Comparison of ENCODE assay signal across 34 cellular contexts in the genomic region with DNA sequence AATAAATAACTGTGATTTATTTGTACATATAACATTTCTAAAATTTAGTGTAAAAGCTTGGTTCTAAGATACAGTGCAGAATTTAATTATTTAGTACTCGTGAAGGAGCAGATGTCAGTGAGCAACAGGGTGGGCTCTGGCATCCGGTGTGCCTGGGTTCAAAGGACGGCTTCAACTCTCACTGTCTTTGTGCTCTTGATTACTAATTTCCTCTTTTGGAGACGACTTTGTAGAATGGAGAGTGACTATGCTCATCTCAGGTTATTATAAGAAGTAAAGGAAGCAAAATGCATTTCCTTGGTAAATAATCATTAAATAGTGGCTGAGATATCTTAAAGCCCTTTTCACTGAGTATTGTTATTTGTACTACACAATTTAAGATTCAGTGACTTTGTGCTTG.
"Had no signal": no experiment of that assay in that cellular context is flagged by ENCODE, and none has a peak within 500 bp of the region (broad histone marks: within the 10 kb centered on the region; RNA-seq: fewer than 3 reads in every experiment).

No MANE protein-coding gene starts in this region.

- H3K27ac ChIP-seq: adrenal gland, body of pancreas, esophagus muscularis mucosa, foreskin keratinocyte, gastrocnemius medialis, heart right ventricle, hepatocyte, WERI-Rb-1 had no signal

- H3K79me2 ChIP-seq: hepatocyte had no signal

- H3K4me1 ChIP-seq: adrenal gland, body of pancreas, esophagus muscularis mucosa, foreskin keratinocyte, gastrocnemius medialis, heart right ventricle had no signal

- H3K27me3 Mint-ChIP-seq: activated CD4-positive, alpha-beta memory T cell treated with anti-CD3 and anti-CD28 coated beads for 36 hours; activated CD4-positive, alpha-beta T cell treated with anti-CD3 and anti-CD28 coated beads for 36 hours; activated CD4-positive, alpha-beta T cell treated with anti-CD3 and anti-CD28 coated beads, Interleukin-2, amount 10 ng/mL, durations not matched to agents 24 days and 14 days; activated CD8-positive, alpha-beta memory T cell treated with anti-CD3 and anti-CD28 coated beads, Interleukin-2, amount 10 ng/mL, durations not matched to agents 7 days and 5 days; activated naive CD4-positive, alpha-beta T cell treated with anti-CD3 and anti-CD28 coated beads, Interleukin-2, amount 50 U/mL, for 24 hours; activated naive CD8-positive, alpha-beta T cell treated with anti-CD3 and anti-CD28 coated beads for 36 hours; activated naive CD8-positive, alpha-beta T cell treated with anti-CD3 and anti-CD28 coated beads, Interleukin-2, amount 50 U/mL, for 24 hours; effector memory CD8-positive, alpha-beta T cell had no signal

- DNase-seq: activated CD4-positive, alpha-beta memory T cell treated with anti-CD3 and anti-CD28 coated beads for 36 hours; activated CD4-positive, alpha-beta T cell treated with anti-CD3 and anti-CD28 coated beads for 36 hours; activated CD4-positive, alpha-beta T cell treated with anti-CD3 and anti-CD28 coated beads, Interleukin-2, amount 10 ng/mL, durations not matched to agents 24 days and 14 days; activated CD4-positive, CD25-positive, alpha-beta regulatory T cell; activated CD4-positive, CD25-positive, alpha-beta regulatory T cell treated with anti-CD3 and anti-CD28 coated beads, Interleukin-2, amount 50 U/mL, for 72 hours; activated CD8-positive, alpha-beta memory T cell treated with anti-CD3 and anti-CD28 coated beads, Interleukin-2, amount 10 ng/mL, durations not matched to agents 7 days and 5 days; activated CD8-positive, alpha-beta memory T cell treated with anti-CD3 and anti-CD28 coated beads, Interleukin-2, amount 50 U/mL, for 4 hours; activated CD8-positive, alpha-beta T cell treated with anti-CD3 and anti-CD28 coated beads, Interleukin-2, amount 10 ng/mL, durations not matched to agents 7 days and 5 days; activated effector memory CD4-positive, alpha-beta T cell treated with anti-CD3 and anti-CD28 coated beads, Interleukin-2, amount 50 U/mL, for 16 hours; activated naive CD4-positive, alpha-beta T cell treated with anti-CD3 and anti-CD28 coated beads for 36 hours; activated naive CD8-positive, alpha-beta T cell treated with anti-CD3 and anti-CD28 coated beads for 36 hours; activated naive CD8-positive, alpha-beta T cell treated with anti-CD3 and anti-CD28 coated beads, Interleukin-2, amount 50 U/mL, for 24 hours; activated T-cell treated with anti-CD3 and anti-CD28 coated beads, Interleukin-2, amount 50 U/mL, for 1 hour; activated T-cell treated with anti-CD3 and anti-CD28 coated beads, Interleukin-2, amount 50 U/mL, for 48 hours; adrenal gland; amygdala; aorta; body of pancreas; caudate nucleus; cortex of kidney; dermis blood vessel endothelial cell; effector CD4-positive, alpha-beta T cell; effector memory CD8-positive, alpha-beta T cell; erythroblast; foreskin keratinocyte; gastrocnemius medialis; heart right ventricle; T1000; WERI-Rb-1 had no signal

- H3K4me3 Mint-ChIP-seq: activated CD4-positive, alpha-beta memory T cell treated with anti-CD3 and anti-CD28 coated beads for 36 hours; activated CD4-positive, alpha-beta T cell treated with anti-CD3 and anti-CD28 coated beads for 36 hours; activated CD4-positive, alpha-beta T cell treated with anti-CD3 and anti-CD28 coated beads, Interleukin-2, amount 10 ng/mL, durations not matched to agents 24 days and 14 days; activated CD8-positive, alpha-beta memory T cell treated with anti-CD3 and anti-CD28 coated beads, Interleukin-2, amount 10 ng/mL, durations not matched to agents 7 days and 5 days; activated CD8-positive, alpha-beta T cell treated with anti-CD3 and anti-CD28 coated beads, Interleukin-2, amount 10 ng/mL, durations not matched to agents 7 days and 5 days; activated naive CD4-positive, alpha-beta T cell treated with anti-CD3 and anti-CD28 coated beads for 36 hours; activated naive CD4-positive, alpha-beta T cell treated with anti-CD3 and anti-CD28 coated beads, Interleukin-2, amount 50 U/mL, for 24 hours; activated naive CD8-positive, alpha-beta T cell treated with anti-CD3 and anti-CD28 coated beads for 36 hours; activated naive CD8-positive, alpha-beta T cell treated with anti-CD3 and anti-CD28 coated beads, Interleukin-2, amount 50 U/mL, for 24 hours; activated T-helper 1 cell treated with anti-CD3 and anti-CD28 coated beads, Interleukin-12 subunit alpha, Interleukin-12 subunit beta, Interleukin-2, Interleukin-4 antibody, amounts not matched to agents 30 ng/mL and 10 ng/mL and 1 ng/mL, durations not matched to agents 14 hours and 24 hours and 36 hours; effector memory CD8-positive, alpha-beta T cell had no signal

- H3K36me3 Mint-ChIP-seq: activated CD4-positive, alpha-beta memory T cell treated with anti-CD3 and anti-CD28 coated beads for 36 hours; activated CD8-positive, alpha-beta memory T cell treated with anti-CD3 and anti-CD28 coated beads, Interleukin-2, amount 10 ng/mL, durations not matched to agents 7 days and 5 days; activated naive CD4-positive, alpha-beta T cell treated with anti-CD3 and anti-CD28 coated beads, Interleukin-2, amount 50 U/mL, for 24 hours; activated naive CD8-positive, alpha-beta T cell treated with anti-CD3 and anti-CD28 coated beads for 36 hours had no signal

- H3K4me3 ChIP-seq: adrenal gland, body of pancreas, esophagus muscularis mucosa, gastrocnemius medialis, heart right ventricle, hepatocyte had no signal

- H3K9me3 ChIP-seq: adrenal gland, body of pancreas, esophagus muscularis mucosa, gastrocnemius medialis, heart right ventricle had no signal

- H3K36me3 ChIP-seq: adrenal gland, esophagus muscularis mucosa, gastrocnemius medialis, heart right ventricle, WERI-Rb-1 had no signal

- H3K4me1 Mint-ChIP-seq: activated CD4-positive, alpha-beta T cell treated with anti-CD3 and anti-CD28 coated beads for 36 hours; activated CD4-positive, alpha-beta T cell treated with anti-CD3 and anti-CD28 coated beads, Interleukin-2, amount 10 ng/mL, durations not matched to agents 24 days and 14 days; activated CD8-positive, alpha-beta memory T cell treated with anti-CD3 and anti-CD28 coated beads, Interleukin-2, amount 10 ng/mL, durations not matched to agents 7 days and 5 days; activated naive CD4-positive, alpha-beta T cell treated with anti-CD3 and anti-CD28 coated beads, Interleukin-2, amount 50 U/mL, for 24 hours; activated naive CD8-positive, alpha-beta T cell treated with anti-CD3 and anti-CD28 coated beads for 36 hours; activated naive CD8-positive, alpha-beta T cell treated with anti-CD3 and anti-CD28 coated beads, Interleukin-2, amount 50 U/mL, for 24 hours had no signal

- H3K4me2 ChIP-seq: hepatocyte had no signal

- H3K27me3 ChIP-seq: adrenal gland, body of pancreas, esophagus muscularis mucosa, foreskin keratinocyte, gastrocnemius medialis, heart right ventricle, hepatocyte had no signal

- H3K27ac Mint-ChIP-seq: activated CD4-positive, alpha-beta memory T cell treated with anti-CD3 and anti-CD28 coated beads for 36 hours; activated CD4-positive, alpha-beta T cell treated with anti-CD3 and anti-CD28 coated beads for 36 hours; activated CD4-positive, alpha-beta T cell treated with anti-CD3 and anti-CD28 coated beads, Interleukin-2, amount 10 ng/mL, durations not matched to agents 24 days and 14 days; activated CD8-positive, alpha-beta memory T cell treated with anti-CD3 and anti-CD28 coated beads, Interleukin-2, amount 10 ng/mL, durations not matched to agents 7 days and 5 days; activated CD8-positive, alpha-beta T cell treated with anti-CD3 and anti-CD28 coated beads, Interleukin-2, amount 10 ng/mL, durations not matched to agents 7 days and 5 days; activated naive CD4-positive, alpha-beta T cell treated with anti-CD3 and anti-CD28 coated beads for 36 hours; activated naive CD4-positive, alpha-beta T cell treated with anti-CD3 and anti-CD28 coated beads, Interleukin-2, amount 50 U/mL, for 24 hours; activated naive CD8-positive, alpha-beta T cell treated with anti-CD3 and anti-CD28 coated beads for 36 hours; activated naive CD8-positive, alpha-beta T cell treated with anti-CD3 and anti-CD28 coated beads, Interleukin-2, amount 50 U/mL, for 24 hours; activated T-helper 1 cell treated with anti-CD3 and anti-CD28 coated beads, Interleukin-12 subunit alpha, Interleukin-12 subunit beta, Interleukin-2, Interleukin-4 antibody, amounts not matched to agents 30 ng/mL and 10 ng/mL and 1 ng/mL, durations not matched to agents 14 hours and 24 hours and 36 hours; activated T-helper 2 cell treated with anti-CD3 and anti-CD28 coated beads, Interferon-gamma antibody, Interleukin-2, Interleukin-4, amounts not matched to agents 10 μg/mL and 5 μg/mL and 100 μg/mL, durations not matched to agents 14 hours and 24 hours and 36 hours; effector memory CD8-positive, alpha-beta T cell had no signal

- ATAC-seq: activated CD4-positive, alpha-beta T cell treated with anti-CD3 and anti-CD28 coated beads for 36 hours; activated CD8-positive, alpha-beta memory T cell treated with anti-CD3 and anti-CD28 coated beads, Interleukin-2, amount 10 ng/mL, durations not matched to agents 7 days and 5 days; activated CD8-positive, alpha-beta T cell treated with anti-CD3 and anti-CD28 coated beads, Interleukin-2, amount 10 ng/mL, durations not matched to agents 7 days and 5 days; activated naive CD8-positive, alpha-beta T cell treated with anti-CD3 and anti-CD28 coated beads, Interleukin-2, amount 50 U/mL, for 24 hours; body of pancreas; effector memory CD8-positive, alpha-beta T cell; foreskin keratinocyte; gastrocnemius medialis; heart right ventricle had no signal

- H2AFZ ChIP-seq: hepatocyte had no signal

- H3K9me3 Mint-ChIP-seq: activated CD4-positive, alpha-beta T cell treated with anti-CD3 and anti-CD28 coated beads, Interleukin-2, amount 10 ng/mL, durations not matched to agents 24 days and 14 days; activated naive CD8-positive, alpha-beta T cell treated with anti-CD3 and anti-CD28 coated beads, Interleukin-2, amount 50 U/mL, for 24 hours; activated T-helper 1 cell treated with anti-CD3 and anti-CD28 coated beads, Interleukin-12 subunit alpha, Interleukin-12 subunit beta, Interleukin-2, Interleukin-4 antibody, amounts not matched to agents 30 ng/mL and 10 ng/mL and 1 ng/mL, durations not matched to agents 14 hours and 24 hours and 36 hours had no signal
